18 cellular contexts compared by ENCODE assay signal in the genomic region with DNA sequence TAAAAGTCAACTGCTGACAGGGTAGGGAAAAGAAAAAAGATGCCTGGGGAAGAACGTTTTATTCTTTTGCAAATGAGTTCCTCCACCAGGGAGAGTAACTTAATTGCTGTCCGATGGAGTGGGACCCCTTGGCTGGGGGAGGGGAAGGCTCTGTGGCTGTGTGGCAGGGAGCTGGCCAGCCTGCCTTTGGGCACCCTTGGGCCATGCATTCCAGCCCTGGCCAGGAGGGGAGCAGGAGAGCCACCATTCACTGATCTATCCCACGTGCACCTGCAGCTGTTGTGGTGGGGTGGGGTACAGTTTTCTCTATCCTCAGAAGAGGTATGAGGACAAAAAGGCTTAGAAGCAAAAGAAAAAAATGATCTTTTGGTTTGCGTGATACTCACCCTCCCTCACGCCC.
DNase-seq lines count a peak whose midpoint lies in the region; ATAC-seq and TF ChIP-seq lines count a peak whose summit lies in the region.
"Had no signal": no experiment of that assay in that cellular context is flagged by ENCODE, and none has a peak within 500 bp of the region (broad histone marks: within the 10 kb centered on the region; RNA-seq: fewer than 3 reads in every experiment).

No MANE protein-coding gene starts in this region.

- H3K4me2 ChIP-seq in PC-9: no peak overlapping the region

- intact Hi-C loops in PC-9 (cut with micrococcal nuclease; ENCODE audit: unreplicated experiment): no loop called here

- POLR2A ChIA-PET in WTC11 (lab: Charles Lee): no interaction called here
- POLR2A ChIA-PET in PC-9 (lab: Charles Lee; ENCODE audit: unreplicated experiment): no interaction called here

- CTCF ChIA-PET in WTC11 (lab: Charles Lee): interaction anchor here (0.8 to 2.8 kb wide), 2 partner anchors 60 to 289 kb away, joined by 3 to 7 read pairs; no protein-coding TSS in a partner anchor
- CTCF ChIA-PET in PC-9 (lab: Charles Lee): no interaction called here

- no TSS peak for BruUV-seq in PC-9 (replicated peaks; lab: Mats Ljungman, UMichigan)

- DNase-seq in Caki2 (ENCODE audit: low read depth) (peak; percentile 5), HFF-Myc (ENCODE audit: extremely low read depth, low read depth) (no peak), WTC11 (ENCODE audit: low spot score) (peak; percentile 83), D341Med (ENCODE audit: low spot score) (no peak), PC-9 (no peak)
- no peak for DNase-seq in stimulated activated naive CD8-positive, alpha-beta T cell treated with anti-CD3 and anti-CD28 coated beads, Interleukin-15, Interleukin-2, amounts not matched to agents 100 U/mL and 50 U/mL, for 24 hours
- DNase-seq: activated CD8-positive, alpha-beta memory T cell treated with anti-CD3 and anti-CD28 coated beads, Interleukin-2, amount 50 U/mL, for 4 hours; activated naive CD4-positive, alpha-beta T cell treated with Interleukin-2 at 50 U/mL for 16 hours; lower lobe of right lung; naive thymus-derived CD4-positive, alpha-beta T cell; NCI-H1694 treated with DMSO at 0.1 percent for 48 hours; NCI-H446; stimulated activated CD4-positive, alpha-beta T cell treated with anti-CD3 and anti-CD28 coated beads, Interleukin-4, amount 100 ng/mL, for 24 hours; transverse colon had no signal

- H3K27me3 ChIP-seq in PC-9 (ENCODE audit: insufficient read depth, low read depth): no peaks in the 10 kb centered on the region
- H3K27me3 ChIP-seq: transverse colon had no signal

- in situ Hi-C loops in Caki2 (cut with HindIII; ENCODE audit: low pct_unique_long_range_greater_than_20kb, low sequenced_read_pairs): no loop called here

- H3K4me3 Mint-ChIP-seq in WTC11: no peak overlapping the region
- H3K4me3 Mint-ChIP-seq in nephron: peak overlapping the region in 1 of 3 experiments; percentile 22
- H3K4me3 Mint-ChIP-seq: naive thymus-derived CD4-positive, alpha-beta T cell had no signal

- H3K27ac ChIP-seq in PC-9: no peak overlapping the region
- H3K27ac ChIP-seq: HL-60, lower lobe of right lung, transverse colon had no signal

- H3K9me3 Mint-ChIP-seq in WTC11 (peaks cover 3% of the 10 kb centered on the region; the same call in 1 of the 2 replicates), nephron (no peaks in the 10 kb centered on the region)

- TF ChIP-seq CTCF in HFF-Myc (IDR thresholded peaks at IDR 0.05; ENCODE audit: low read depth, low read length, missing control alignments) (peak; percentile 24), WTC11 (IDR thresholded peaks at IDR 0.05) (peak; percentile 15; the same call in 1 of the 2 replicates), nephron (IDR thresholded peaks at IDR 0.05; ENCODE audit: unreplicated experiment in 3 of 3) (no peak), PC-9 (conservative IDR thresholded peaks at IDR 0.05) (no peak; the same call in 1 of the 2 replicates)

- no peak overlapping the region for H2AFZ ChIP-seq in PC-9

- H3F3A ChIP-seq in PC-9 (ENCODE audit: insufficient read depth, low read depth): peaks cover 7% of the 10 kb centered on the region

- H3K4me1 Mint-ChIP-seq in WTC11 (peaks cover 57% of the 10 kb centered on the region), nephron (peaks cover 28% of the 10 kb centered on the region)
- H3K4me1 Mint-ChIP-seq: naive thymus-derived CD4-positive, alpha-beta T cell had no signal

- 0 out of 2 replicates have a peak, but pooled peaks cover 6% of the 10 kb centered on the region for H3K4me1 ChIP-seq in PC-9 (replicated peaks; ENCODE audit: insufficient read depth)
- H3K4me1 ChIP-seq: lower lobe of right lung, transverse colon had no signal

- H3K36me3 ChIP-seq in PC-9 (ENCODE audit: low read depth): no peaks in the 10 kb centered on the region
- H3K36me3 ChIP-seq: lower lobe of right lung, transverse colon had no signal

- H3K27me3 Mint-ChIP-seq in WTC11 (ENCODE audit: low read depth) (no peaks in the 10 kb centered on the region; the same call in 1 of the 2 replicates), nephron (ENCODE audit: low read depth) (peaks cover under 1% of the 10 kb centered on the region)

- H3K79me2 ChIP-seq in PC-9 (ENCODE audit: low read depth): no peaks in the 10 kb centered on the region

- H3K9me3 ChIP-seq in PC-9 (ENCODE audit: insufficient read depth, low read depth): no peaks in the 10 kb centered on the region
- H3K9me3 ChIP-seq: lower lobe of right lung, transverse colon had no signal

- H3K9me2 ChIP-seq in PC-9 (ENCODE audit: insufficient read depth): no peaks in the 10 kb centered on the region

- H3K36me3 Mint-ChIP-seq in WTC11 (no peaks in the 10 kb centered on the region), nephron (ENCODE audit: low read depth) (no peaks in the 10 kb centered on the region)
- H3K36me3 Mint-ChIP-seq: naive thymus-derived CD4-positive, alpha-beta T cell had no signal

- H3K4me3 ChIP-seq in HFF-Myc (replicated peaks; ENCODE audit: low read depth, low read length) (no peak overlapping the region), PC-9 (no peak overlapping the region)
- H3K4me3 ChIP-seq: lower lobe of right lung, transverse colon had no signal

- ATAC-seq in WTC11 (peak; percentile 97), HG03442 (IDR thresholded peaks at IDR 0.05; ENCODE audit: unreplicated experiment) (no peak)
- ATAC-seq in stimulated activated naive CD8-positive, alpha-beta T cell treated with anti-CD3 and anti-CD28 coated beads, Interleukin-15, Interleukin-2, amounts not matched to agents 100 U/mL and 50 U/mL, for 24 hours: no peak
- ATAC-seq: naive thymus-derived CD4-positive, alpha-beta T cell; right cardiac atrium had no signal

- H3K27ac Mint-ChIP-seq in WTC11 (peak overlapping the region; percentile 86), nephron (peak overlapping the region; percentile 29 to 60 (median 47))
- H3K27ac Mint-ChIP-seq: naive thymus-derived CD4-positive, alpha-beta T cell had no signal

- no peaks in the 10 kb centered on the region for H4K20me1 ChIP-seq in PC-9 (ENCODE audit: insufficient read depth)

TF ChIP-seq in WTC11, 78 proteins besides CTCF, POLR2A, EP300 and RAD21 (continues in another document):
- TF ChIP-seq FOXP4 (CRISPR knock-in tag; IDR thresholded peaks at IDR 0.05) (peak; percentile 64), MAX (CRISPR knock-in tag; IDR thresholded peaks at IDR 0.05) (peak; percentile 72; the same call in 1 of the 2 replicates)
- TF ChIP-seq, protein P1, sequence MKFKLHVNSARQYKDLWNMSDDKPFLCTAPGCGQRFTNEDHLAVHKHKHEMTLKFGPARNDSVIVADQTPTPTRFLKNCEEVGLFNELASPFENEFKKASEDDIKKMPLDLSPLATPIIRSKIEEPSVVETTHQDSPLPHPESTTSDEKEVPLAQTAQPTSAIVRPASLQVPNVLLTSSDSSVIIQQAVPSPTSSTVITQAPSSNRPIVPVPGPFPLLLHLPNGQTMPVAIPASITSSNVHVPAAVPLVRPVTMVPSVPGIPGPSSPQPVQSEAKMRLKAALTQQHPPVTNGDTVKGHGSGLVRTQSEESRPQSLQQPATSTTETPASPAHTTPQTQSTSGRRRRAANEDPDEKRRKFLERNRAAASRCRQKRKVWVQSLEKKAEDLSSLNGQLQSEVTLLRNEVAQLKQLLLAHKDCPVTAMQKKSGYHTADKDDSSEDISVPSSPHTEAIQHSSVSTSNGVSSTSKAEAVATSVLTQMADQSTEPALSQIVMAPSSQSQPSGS (CRISPR knock-in tag; IDR thresholded peaks at IDR 0.05; ENCODE audit: borderline replicate concordance, low read depth): no peak
- TF ChIP-seq, protein P2, sequence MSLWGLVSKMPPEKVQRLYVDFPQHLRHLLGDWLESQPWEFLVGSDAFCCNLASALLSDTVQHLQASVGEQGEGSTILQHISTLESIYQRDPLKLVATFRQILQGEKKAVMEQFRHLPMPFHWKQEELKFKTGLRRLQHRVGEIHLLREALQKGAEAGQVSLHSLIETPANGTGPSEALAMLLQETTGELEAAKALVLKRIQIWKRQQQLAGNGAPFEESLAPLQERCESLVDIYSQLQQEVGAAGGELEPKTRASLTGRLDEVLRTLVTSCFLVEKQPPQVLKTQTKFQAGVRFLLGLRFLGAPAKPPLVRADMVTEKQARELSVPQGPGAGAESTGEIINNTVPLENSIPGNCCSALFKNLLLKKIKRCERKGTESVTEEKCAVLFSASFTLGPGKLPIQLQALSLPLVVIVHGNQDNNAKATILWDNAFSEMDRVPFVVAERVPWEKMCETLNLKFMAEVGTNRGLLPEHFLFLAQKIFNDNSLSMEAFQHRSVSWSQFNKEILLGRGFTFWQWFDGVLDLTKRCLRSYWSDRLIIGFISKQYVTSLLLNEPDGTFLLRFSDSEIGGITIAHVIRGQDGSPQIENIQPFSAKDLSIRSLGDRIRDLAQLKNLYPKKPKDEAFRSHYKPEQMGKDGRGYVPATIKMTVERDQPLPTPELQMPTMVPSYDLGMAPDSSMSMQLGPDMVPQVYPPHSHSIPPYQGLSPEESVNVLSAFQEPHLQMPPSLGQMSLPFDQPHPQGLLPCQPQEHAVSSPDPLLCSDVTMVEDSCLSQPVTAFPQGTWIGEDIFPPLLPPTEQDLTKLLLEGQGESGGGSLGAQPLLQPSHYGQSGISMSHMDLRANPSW (CRISPR knock-in tag; conservative IDR thresholded peaks at IDR 0.05; ENCODE audit: low read depth): no peak

Comparison
In these comparisons a context has a peak if more than half of its experiments do, and no peak if none do; other contexts are left out.
1. DNase-seq: peak in Caki2 (single experiment) and WTC11 (single experiment); none in HFF-Myc (single experiment), stimulated activated naive CD8-positive, alpha-beta T cell treated with anti-CD3 and anti-CD28 coated beads, Interleukin-15, Interleukin-2, amounts not matched to agents 100 U/mL and 50 U/mL, for 24 hours (single experiment), D341Med (single experiment) and PC-9 (0 of 2).
2. CTCF ChIP-seq: peak in HFF-Myc (single experiment) and WTC11 (single experiment); none in nephron (0 of 3) and PC-9 (single experiment).